In genomic region chr1:76154213-76154956, GRCh38 we compare ENCODE assay signal across 7 cellular contexts.
A peak's percentile ranks its signal among the peaks of the same experiment; 100 is the strongest.
DNase-seq lines count a peak whose midpoint lies in the region; ATAC-seq and TF ChIP-seq lines count a peak whose summit lies in the region.

No MANE protein-coding gene starts in this region.

- intact Hi-C loops in sigmoid colon (cut with DNase I): loop anchor here (5.0 to 10.0 kb wide), 2 partner anchors 162 to 970 kb away; no protein-coding TSS in a partner anchor

- no peaks in the 10 kb centered on the region for H3K9me3 ChIP-seq in sigmoid colon

- H3K27me3 Mint-ChIP-seq in T-helper 2 cell treated with Interferon-gamma antibody and Interleukin-4, amounts not matched to agents 5 μg/mL and 100 μg/mL, for 36 hours (ENCODE audit: low read depth): no peaks in the 10 kb centered on the region

- peak overlapping the region; percentile 82 for H3K27ac Mint-ChIP-seq in T-helper 2 cell treated with Interferon-gamma antibody and Interleukin-4, amounts not matched to agents 5 μg/mL and 100 μg/mL, for 36 hours

- no peaks in the 10 kb centered on the region for H3K36me3 ChIP-seq in sigmoid colon

- peak; percentile 99 for TF ChIP-seq CTCF in astrocyte of the cerebellum (IDR thresholded peaks at IDR 0.05; ENCODE audit: low read depth, low read length, missing control alignments)
- TF ChIP-seq CTCF in sigmoid colon (IDR thresholded peaks at IDR 0.05): peak; percentile 29 to 94 (median 82)

- H3K4me1 ChIP-seq in sigmoid colon: peaks cover 0 to 14% (median 4%) of the 10 kb centered on the region in 4 donors

- ATAC-seq in GM18499 (IDR thresholded peaks at IDR 0.05; ENCODE audit: insufficient read depth, unreplicated experiment) (peak; percentile 88), HG02885 (IDR thresholded peaks at IDR 0.05; ENCODE audit: poor library complexity, unreplicated experiment) (peak; percentile 95)

- peak; percentile 80 for DNase-seq in NCI-H146 (lab: John Stamatoyannopoulos, UW)
- DNase-seq in T-helper 2 cell treated with Interferon-gamma antibody and Interleukin-4, amounts not matched to agents 5 μg/mL and 100 μg/mL, for 36 hours (ENCODE audit: low spot score): peak; percentile 71
- DNase-seq in astrocyte of the cerebellum (ENCODE audit: low read depth): peak; percentile 36
- peak in 49 of 51 donors; percentile 9 to 88 (median 56) for DNase-seq in hypothalamus (lab: John Stamatoyannopoulos, UW)
- peak; percentile 83 for DNase-seq in sigmoid colon

- in situ Hi-C loops in astrocyte of the cerebellum (cut with HindIII; ENCODE audit: low sequenced_read_pairs): no loop called here

- TF ChIP-seq EP300 in sigmoid colon (IDR thresholded peaks at IDR 0.05): no peak

- peak overlapping the region in 2 of 4 donors; percentile 4 to 37 for H3K27ac ChIP-seq in sigmoid colon

- H3K4me1 Mint-ChIP-seq in T-helper 2 cell treated with Interferon-gamma antibody and Interleukin-4, amounts not matched to agents 5 μg/mL and 100 μg/mL, for 36 hours (ENCODE audit: low read depth): peaks cover 7% of the 10 kb centered on the region

- TF ChIP-seq POLR2A in sigmoid colon (IDR thresholded peaks at IDR 0.05): no peak

- peak overlapping the region; percentile 11 for H3K4me3 ChIP-seq in astrocyte of the cerebellum (ENCODE audit: low read depth, low read length)
- peak overlapping the region in 3 of 4 donors; percentile 28 to 36 (median 30) for H3K4me3 ChIP-seq in sigmoid colon

- no peaks in the 10 kb centered on the region for H3K9me3 Mint-ChIP-seq in T-helper 2 cell treated with Interferon-gamma antibody and Interleukin-4, amounts not matched to agents 5 μg/mL and 100 μg/mL, for 36 hours

- H3K36me3 Mint-ChIP-seq in T-helper 2 cell treated with Interferon-gamma antibody and Interleukin-4, amounts not matched to agents 5 μg/mL and 100 μg/mL, for 36 hours (ENCODE audit: low read depth): no peaks in the 10 kb centered on the region

- H3K4me3 Mint-ChIP-seq in T-helper 2 cell treated with Interferon-gamma antibody and Interleukin-4, amounts not matched to agents 5 μg/mL and 100 μg/mL, for 36 hours: peak overlapping the region; percentile 82

- no peaks in the 10 kb centered on the region for H3K27me3 ChIP-seq in sigmoid colon

- WGBS in sigmoid colon, 2 donors: 10 to 17% methylated on average over 17 of the region's 17 CpGs
